In genomic region chr12:3040663-3041544, GRCh38 we compare ENCODE assay signal across 1 cellular context.
TF ChIP-seq lines count a peak whose summit lies in the region.

No MANE protein-coding gene starts in this region.

TF ChIP-seq in IMR-90, 13 proteins besides CTCF, POLR2A, EP300 and RAD21 (continued from another document):
- no peak for TF ChIP-seq CEBPB (IDR thresholded peaks at IDR 0.05; ENCODE audit: low read depth, low read length)
- no peak for TF ChIP-seq SMC3 (IDR thresholded peaks at IDR 0.05; ENCODE audit: low read depth, low read length)
- TF ChIP-seq RCOR1 (IDR thresholded peaks at IDR 0.05; ENCODE audit: insufficient replicate concordance, low read length), result no peak
- no peak for TF ChIP-seq MXI1 (IDR thresholded peaks at IDR 0.05; ENCODE audit: borderline replicate concordance, low read depth, low read length)
- no peak for TF ChIP-seq MAFK (IDR thresholded peaks at IDR 0.05; ENCODE audit: low read depth, low read length)
